In the genomic region with DNA sequence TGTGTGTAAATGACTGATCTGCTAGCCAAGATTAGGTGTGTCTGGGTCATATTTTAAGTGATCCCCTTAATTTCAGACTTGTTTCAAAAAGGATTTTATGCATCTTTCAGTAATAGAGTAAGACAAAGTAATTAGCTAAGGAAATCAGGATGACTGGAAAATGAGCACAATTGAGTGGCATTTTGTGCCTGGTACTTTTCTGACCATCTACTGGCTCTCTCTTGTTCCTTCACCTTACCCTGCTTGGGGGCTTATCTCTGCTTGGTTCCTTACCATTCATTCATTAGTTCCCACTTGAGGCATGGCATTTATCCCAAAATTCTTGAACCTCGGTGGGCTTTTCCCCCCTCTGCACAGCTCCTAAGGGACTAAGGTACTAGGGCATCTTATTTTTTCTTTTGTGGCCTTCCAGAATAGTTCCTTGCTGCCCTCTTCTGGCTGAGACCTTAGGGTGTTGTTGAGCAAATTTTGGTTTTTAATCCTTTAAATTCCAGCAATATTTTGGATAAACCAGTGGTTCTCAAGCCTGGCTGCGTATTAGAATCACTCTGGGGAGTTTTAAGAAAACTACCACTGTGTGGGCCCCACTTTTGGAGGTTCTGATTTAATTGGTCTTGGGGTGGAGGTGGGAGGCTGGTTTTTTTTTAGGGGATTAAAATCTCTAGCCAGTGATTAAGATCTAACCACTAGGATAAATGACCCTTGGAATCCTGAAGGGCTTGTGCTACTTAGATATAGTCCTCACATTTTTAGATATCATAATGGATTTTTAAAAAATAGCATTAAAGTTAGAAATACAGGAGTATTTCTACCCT, we compare ENCODE assay signal across 8 cellular contexts. TPM values are rescaled to one million over a fixed set of nuclear protein-coding genes. Genes with fewer than 3 reads are reported as not detected.
DNase-seq lines count a peak whose midpoint lies in the region; ATAC-seq, FAIRE-seq and TF ChIP-seq lines count a peak whose summit lies in the region.

No MANE protein-coding gene starts in this region.

- peak; percentile 11 for TF ChIP-seq CTCF in mucosa of descending colon (IDR thresholded peaks at IDR 0.05)

- peak; percentile 15 for DNase-seq in DMS114 treated with DMSO at 0.1 percent for 48 hours (lab: John Stamatoyannopoulos, UW; ENCODE audit: unreplicated experiment)
- DNase-seq in NCI-H748 (lab: John Stamatoyannopoulos, UW; ENCODE audit: unreplicated experiment) = peak; percentile 38
- DNase-seq in dermis blood vessel endothelial cell = peak; percentile 67
- DNase-seq in mucosa of descending colon = peak in 1 of 3 donors; percentile 64
- no peak for DNase-seq in GDM1 (lab: John Stamatoyannopoulos, UW)
- DNase-seq in RCC 7860 (ENCODE audit: low spot score) = no peak
- no peak for DNase-seq in stimulated activated CD4-positive, alpha-beta T cell treated with anti-CD3 and anti-CD28 coated beads, Interleukin-4, amount 100 ng/mL, for 1 hour

- intact Hi-C loops in mucosa of descending colon (cut with DNase I, micrococcal nuclease) = loop anchor here (10.0 kb wide), 1 partner anchor 130 kb away; no protein-coding TSS in a partner anchor

- no peaks in the 10 kb centered on the region for H3K4me1 ChIP-seq in mucosa of descending colon (ENCODE audit: low read depth)

- no peak overlapping the region for H3K4me3 ChIP-seq in mucosa of descending colon

- ATAC-seq in GM21786 (IDR thresholded peaks at IDR 0.05; ENCODE audit: unreplicated experiment) (peak; percentile 17), mucosa of descending colon (no peak)

- FAIRE-seq in RCC 7860 (lab: Jason Lieb, UNC) = no peak

- no peaks in the 10 kb centered on the region for H3K36me3 ChIP-seq in mucosa of descending colon (ENCODE audit: low read depth)

- H3K9me3 ChIP-seq in mucosa of descending colon = no peaks in the 10 kb centered on the region

RNA-seq across cellular contexts. Expression of a gene that starts 50.8 kb away (rescaled TPM):
- total RNA-seq in dermis blood vessel endothelial cell (17.7 and 24.3 TPM in 2 replicates), mucosa of descending colon (10 to 100 TPM; 20.9 to 24.5 (median 21.7) TPM)

RNA-seq across cellular contexts. Expression of a gene that starts 51.3 kb away (rescaled TPM):
- total RNA-seq in dermis blood vessel endothelial cell = 186 and 187 TPM in 2 replicates
- 100 to 1,000 TPM; 138 to 202 (median 191) TPM for total RNA-seq in mucosa of descending colon

Comparison
In these comparisons a context has a peak if more than half of its experiments do, and no peak if none do; other contexts are left out.
1. DNase-seq: peak in DMS114 treated with DMSO at 0.1 percent for 48 hours (single experiment), NCI-H748 (single experiment) and dermis blood vessel endothelial cell (single experiment); none in GDM1 (single experiment), RCC 7860 (single experiment) and stimulated activated CD4-positive, alpha-beta T cell treated with anti-CD3 and anti-CD28 coated beads, Interleukin-4, amount 100 ng/mL, for 1 hour (single experiment).